Comparison of ENCODE assay signal across 35 cellular contexts in the genomic region with DNA sequence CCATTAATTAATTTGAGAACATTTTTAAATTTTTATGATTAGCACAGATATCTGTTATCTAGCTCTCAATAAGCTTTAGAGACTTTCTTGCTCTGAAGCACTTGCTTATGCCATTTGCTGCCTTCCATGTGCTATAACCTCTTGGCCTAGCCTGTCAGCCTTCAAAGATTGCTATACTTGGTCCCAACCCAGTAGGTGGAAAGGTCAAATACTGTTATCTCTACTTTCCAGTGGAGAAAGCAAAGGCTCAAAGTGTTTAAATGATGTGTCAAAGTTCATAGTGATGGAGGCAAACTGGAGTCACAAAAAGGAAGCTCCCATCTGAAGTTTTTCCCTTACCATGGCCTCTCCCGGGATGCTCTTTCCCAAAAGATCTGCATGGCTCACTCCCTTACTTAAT.
"Had no signal": no experiment of that assay in that cellular context is flagged by ENCODE, and none has a peak within 500 bp of the region (broad histone marks: within the 10 kb centered on the region; RNA-seq: fewer than 3 reads in every experiment).

No MANE protein-coding gene starts in this region.

- H3K9me3 ChIP-seq: adrenal gland, ascending aorta, body of pancreas, breast epithelium had no signal

- H3K27me3 ChIP-seq: adrenal gland, ascending aorta, body of pancreas, brain microvascular endothelial cell, cardiac muscle cell had no signal

- FAIRE-seq: astrocyte, bronchial epithelial cell had no signal

- H3K4me3 ChIP-seq: adrenal gland, ascending aorta, body of pancreas, breast epithelium, cardiac muscle cell had no signal

- H3K27ac ChIP-seq: adrenal gland, ascending aorta, body of pancreas, brain microvascular endothelial cell, breast epithelium, cardiac muscle cell had no signal

- ATAC-seq: activated naive CD4-positive, alpha-beta T cell treated with anti-CD3 and anti-CD28 coated beads, Interleukin-2, amount 50 U/mL, for 72 hours; activated naive CD8-positive, alpha-beta T cell treated with anti-CD3 and anti-CD28 coated beads, Interleukin-2, amount 50 U/mL, for 24 hours; activated T-cell treated with anti-CD3 and anti-CD28 coated beads, Interleukin-2, amount 50 U/mL, for 4 hours; activated T-cell treated with anti-CD3 and anti-CD28 coated beads, Interleukin-2, amount 50 U/mL, for 72 hours; activated T-helper 17 cell treated with anti-CD3 and anti-CD28 coated beads, Interleukin-2, amount 50 U/mL, for 72 hours; body of pancreas had no signal

- DNase-seq: activated effector memory CD4-positive, alpha-beta T cell treated with anti-CD3 and anti-CD28 coated beads, Interleukin-2, amount 50 U/mL, for 16 hours; activated effector memory CD4-positive, alpha-beta T cell treated with Interleukin-2 at 50 U/mL for 16 hours; activated gamma-delta T cell; activated gamma-delta T cell treated with Interleukin-2 at 50 U/mL for 16 hours; activated naive CD4-positive, alpha-beta T cell; activated naive CD4-positive, alpha-beta T cell treated with anti-CD3 and anti-CD28 coated beads for 36 hours; activated naive CD4-positive, alpha-beta T cell treated with anti-CD3 and anti-CD28 coated beads, Interleukin-2, amount 10 ng/mL, durations not matched to agents 7 days and 5 days; activated naive CD4-positive, alpha-beta T cell treated with anti-CD3 and anti-CD28 coated beads, Interleukin-2, amount 50 U/mL, for 16 hours; activated naive CD4-positive, alpha-beta T cell treated with Interleukin-2 at 50 U/mL for 16 hours; activated naive CD8-positive, alpha-beta T cell treated with anti-CD3 and anti-CD28 coated beads for 36 hours; activated naive CD8-positive, alpha-beta T cell treated with anti-CD3 and anti-CD28 coated beads, Interleukin-2, amount 10 ng/mL, durations not matched to agents 7 days and 5 days; activated naive CD8-positive, alpha-beta T cell treated with anti-CD3 and anti-CD28 coated beads, Interleukin-2, amount 50 U/mL, for 24 hours; activated T-cell treated with anti-CD3 and anti-CD28 coated beads for 4 hours; activated T-cell treated with anti-CD3 and anti-CD28 coated beads, Interleukin-2, amount 50 U/mL, for 1 hour; activated T-cell treated with anti-CD3 and anti-CD28 coated beads, Interleukin-2, amount 50 U/mL, for 24 hours; activated T-cell treated with anti-CD3 and anti-CD28 coated beads, Interleukin-2, amount 50 U/mL, for 4 hours; activated T-cell treated with anti-CD3 and anti-CD28 coated beads, Interleukin-2, amount 50 U/mL, for 48 hours; activated T-cell treated with anti-CD3 and anti-CD28 coated beads, Interleukin-2, amount 50 U/mL, for 72 hours; adrenal gland; amniotic stem cell; amygdala; anterior cingulate cortex; aorta; body of pancreas; brain microvascular endothelial cell; caudate nucleus; central memory CD4-positive, alpha-beta T cell; cerebellar nuclear complex had no signal

- H3K36me3 ChIP-seq: adrenal gland, ascending aorta, brain microvascular endothelial cell, breast epithelium, cardiac muscle cell had no signal

- H3K4me1 ChIP-seq: adrenal gland, ascending aorta, body of pancreas, breast epithelium had no signal
